In the genomic region with DNA sequence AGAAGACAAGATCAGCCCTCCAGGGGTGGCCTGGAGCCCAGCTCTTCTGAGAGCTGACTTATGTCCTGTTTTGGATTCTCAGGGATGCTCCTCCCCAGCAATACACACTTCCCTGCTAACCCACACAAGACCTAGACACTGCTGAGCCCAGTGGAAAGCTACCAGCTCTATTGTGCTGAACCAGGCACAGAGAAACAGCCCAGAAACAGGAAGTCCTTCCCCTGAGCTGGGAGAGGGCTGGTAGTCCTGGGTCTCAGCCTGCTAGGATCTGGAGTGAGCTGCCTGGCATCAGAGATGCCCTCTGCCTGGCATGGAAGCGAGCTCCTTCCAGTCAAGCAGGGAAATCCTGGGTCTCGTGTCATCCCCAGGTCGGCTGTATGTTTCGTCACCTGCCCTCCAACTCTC, we compare ENCODE assay signal across 12 cellular contexts. TPM values are rescaled to one million over a fixed set of nuclear protein-coding genes. Genes with fewer than 3 reads are reported as not detected.
A peak's percentile ranks its signal among the peaks of the same experiment; 100 is the strongest.
DNase-seq lines count a peak whose midpoint lies in the region; ATAC-seq lines count a peak whose summit lies in the region.
"Had no signal": no experiment of that assay in that cellular context is flagged by ENCODE, and none has a peak within 500 bp of the region (broad histone marks: within the 10 kb centered on the region; RNA-seq: fewer than 3 reads in every experiment).

No MANE protein-coding gene starts in this region.

- peak overlapping the region; percentile 93 for H3K27ac Mint-ChIP-seq in stimulated activated naive CD8-positive, alpha-beta T cell treated with anti-CD3 and anti-CD28 coated beads, Interleukin-15, Interleukin-2, amounts not matched to agents 100 ng/mL and 50 ng/mL, for 24 hours
- no peak overlapping the region for H3K27ac Mint-ChIP-seq in activated naive CD8-positive, alpha-beta T cell treated with anti-CD3 and anti-CD28 coated beads for 36 hours

- no peaks in the 10 kb centered on the region for H3K9me3 Mint-ChIP-seq in stimulated activated naive CD8-positive, alpha-beta T cell treated with anti-CD3 and anti-CD28 coated beads, Interleukin-15, Interleukin-2, amounts not matched to agents 100 ng/mL and 50 ng/mL, for 24 hours
- H3K9me3 Mint-ChIP-seq in activated naive CD8-positive, alpha-beta T cell treated with anti-CD3 and anti-CD28 coated beads for 36 hours, result no peaks in the 10 kb centered on the region
- H3K9me3 Mint-ChIP-seq: CD4-positive, CD25-positive, alpha-beta regulatory T cell had no signal

- no peak for DNase-seq in stimulated activated naive CD8-positive, alpha-beta T cell treated with anti-CD3 and anti-CD28 coated beads, Interleukin-15, Interleukin-2, amounts not matched to agents 100 U/mL and 50 U/mL, for 24 hours
- no peak for DNase-seq in activated naive CD8-positive, alpha-beta T cell treated with anti-CD3 and anti-CD28 coated beads for 36 hours
- DNase-seq in lung microvascular endothelial cell (ENCODE audit: low read depth in 2 of 2) (peak; percentile 69 to 78), NCI-H1048 (lab: John Stamatoyannopoulos, UW) (no peak), DMS153 treated with DMSO at 0.1 percent for 48 hours (lab: John Stamatoyannopoulos, UW; ENCODE audit: unreplicated experiment) (no peak), COLO829 (ENCODE audit: low spot score) (no peak)
- DNase-seq: CD4-positive, CD25-positive, alpha-beta regulatory T cell; NCI-H1930; psoas muscle; SIG-M5 had no signal

- peaks cover 23% of the 10 kb centered on the region for H3K27me3 Mint-ChIP-seq in stimulated activated naive CD8-positive, alpha-beta T cell treated with anti-CD3 and anti-CD28 coated beads, Interleukin-15, Interleukin-2, amounts not matched to agents 100 ng/mL and 50 ng/mL, for 24 hours
- peaks cover 62% of the 10 kb centered on the region for H3K27me3 Mint-ChIP-seq in activated naive CD8-positive, alpha-beta T cell treated with anti-CD3 and anti-CD28 coated beads for 36 hours

- ATAC-seq in stimulated activated naive CD8-positive, alpha-beta T cell treated with anti-CD3 and anti-CD28 coated beads, Interleukin-15, Interleukin-2, amounts not matched to agents 100 U/mL and 50 U/mL, for 24 hours, result no peak
- ATAC-seq in GM21717 (IDR thresholded peaks at IDR 0.05; ENCODE audit: unreplicated experiment), result no peak
- ATAC-seq: psoas muscle had no signal

- peak overlapping the region; percentile 44 for H3K4me3 Mint-ChIP-seq in stimulated activated naive CD8-positive, alpha-beta T cell treated with anti-CD3 and anti-CD28 coated beads, Interleukin-15, Interleukin-2, amounts not matched to agents 100 ng/mL and 50 ng/mL, for 24 hours
- H3K4me3 Mint-ChIP-seq in activated naive CD8-positive, alpha-beta T cell treated with anti-CD3 and anti-CD28 coated beads for 36 hours, result peak overlapping the region; percentile 12

- H3K36me3 Mint-ChIP-seq in stimulated activated naive CD8-positive, alpha-beta T cell treated with anti-CD3 and anti-CD28 coated beads, Interleukin-15, Interleukin-2, amounts not matched to agents 100 ng/mL and 50 ng/mL, for 24 hours (ENCODE audit: low read depth), result peaks cover 36% of the 10 kb centered on the region
- peaks cover 32% of the 10 kb centered on the region for H3K36me3 Mint-ChIP-seq in activated naive CD8-positive, alpha-beta T cell treated with anti-CD3 and anti-CD28 coated beads for 36 hours
- H3K36me3 Mint-ChIP-seq: CD4-positive, CD25-positive, alpha-beta regulatory T cell had no signal

- H3K4me1 Mint-ChIP-seq in stimulated activated naive CD8-positive, alpha-beta T cell treated with anti-CD3 and anti-CD28 coated beads, Interleukin-15, Interleukin-2, amounts not matched to agents 100 ng/mL and 50 ng/mL, for 24 hours (ENCODE audit: low read depth), result peaks cover 72% of the 10 kb centered on the region
- peaks cover 61% of the 10 kb centered on the region for H3K4me1 Mint-ChIP-seq in activated naive CD8-positive, alpha-beta T cell treated with anti-CD3 and anti-CD28 coated beads for 36 hours

RNA-seq across cellular contexts. Expression of gene LAG3, which starts 1.2 kb away (rescaled TPM):
- total RNA-seq in activated naive CD8-positive, alpha-beta T cell treated with anti-CD3 and anti-CD28 coated beads for 36 hours, result 10 to 100 TPM; 64.8 to 67.7 TPM
- total RNA-seq in lung microvascular endothelial cell, result 0.20 and 0.22 TPM in 2 replicates

RNA-seq across cellular contexts. Expression of gene PTMS, which starts 4.9 kb away (rescaled TPM):
- total RNA-seq in activated naive CD8-positive, alpha-beta T cell treated with anti-CD3 and anti-CD28 coated beads for 36 hours, result 10 to 100 TPM; 23.3 to 25.1 TPM
- 45.1 and 56.0 TPM in 2 replicates for total RNA-seq in lung microvascular endothelial cell

RNA-seq across cellular contexts. Expression of gene MLF2, which starts 18.2 kb away (rescaled TPM):
- total RNA-seq in activated naive CD8-positive, alpha-beta T cell treated with anti-CD3 and anti-CD28 coated beads for 36 hours, result 100 to 1,000 TPM; 134 to 141 TPM
- total RNA-seq in lung microvascular endothelial cell, result 69.8 and 70.2 TPM in 2 replicates

RNA-seq across cellular contexts. Expression of gene CD4, which starts 18.2 kb away (rescaled TPM):
- 1 to 10 TPM; 2.2 to 2.5 TPM for total RNA-seq in activated naive CD8-positive, alpha-beta T cell treated with anti-CD3 and anti-CD28 coated beads for 36 hours
- total RNA-seq in lung microvascular endothelial cell, result not detected in 2 replicates

RNA-seq across cellular contexts. Expression of gene COPS7A, which starts 47.2 kb away (rescaled TPM):
- 10 to 100 TPM; 37.1 to 41.6 TPM for total RNA-seq in activated naive CD8-positive, alpha-beta T cell treated with anti-CD3 and anti-CD28 coated beads for 36 hours
- 28.3 and 43.5 TPM in 2 replicates for total RNA-seq in lung microvascular endothelial cell

Comparison
In these comparisons a context has a peak if more than half of its experiments do, and no peak if none do; other contexts are left out.
1. DNase-seq: peak in lung microvascular endothelial cell (2 of 2); none in stimulated activated naive CD8-positive, alpha-beta T cell treated with anti-CD3 and anti-CD28 coated beads, Interleukin-15, Interleukin-2, amounts not matched to agents 100 U/mL and 50 U/mL, for 24 hours (single experiment), activated naive CD8-positive, alpha-beta T cell treated with anti-CD3 and anti-CD28 coated beads for 36 hours (single experiment), NCI-H1048 (single experiment), DMS153 treated with DMSO at 0.1 percent for 48 hours (single experiment) and COLO829 (single experiment).
2. RNA of gene LAG3, which starts 1.2 kb away (total RNA-seq): 64.8 to 67.7 TPM in activated naive CD8-positive, alpha-beta T cell treated with anti-CD3 and anti-CD28 coated beads for 36 hours; 0.20 to 0.22 TPM in lung microvascular endothelial cell; every median in the first group is over 10 times any median in the second.